In genomic region chr18:61687317-61687716, GRCh38 we compare ENCODE assay signal across 35 cellular contexts.
"Had no signal": no experiment of that assay in that cellular context is flagged by ENCODE, and none has a peak within 500 bp of the region (broad histone marks: within the 10 kb centered on the region; RNA-seq: fewer than 3 reads in every experiment).

No MANE protein-coding gene starts in this region.

- H3K9me3 Mint-ChIP-seq: activated CD4-positive, alpha-beta memory T cell treated with anti-CD3 and anti-CD28 coated beads, Interleukin-2, amount 10 ng/mL, durations not matched to agents 7 days and 5 days; activated CD4-positive, alpha-beta T cell treated with anti-CD3 and anti-CD28 coated beads, Interleukin-2, amount 10 ng/mL, durations not matched to agents 7 days and 5 days; activated naive CD4-positive, alpha-beta T cell treated with anti-CD3 and anti-CD28 coated beads, Interleukin-2, amount 10 ng/mL, durations not matched to agents 7 days and 5 days; activated naive CD4-positive, alpha-beta T cell treated with anti-CD3 and anti-CD28 coated beads, Interleukin-2, amount 50 U/mL, for 24 hours; activated naive CD8-positive, alpha-beta T cell treated with anti-CD3 and anti-CD28 coated beads, Interleukin-2, amount 10 ng/mL, durations not matched to agents 7 days and 5 days; activated naive CD8-positive, alpha-beta T cell treated with anti-CD3 and anti-CD28 coated beads, Interleukin-2, amount 50 U/mL, for 24 hours; activated T-cell treated with anti-CD3 and anti-CD28 coated beads, Interleukin-2, amount 50 U/mL, for 24 hours; activated T-helper 2 cell treated with anti-CD3 and anti-CD28 coated beads, Interferon-gamma antibody, Interleukin-2, Interleukin-4, amounts not matched to agents 10 μg/mL and 5 μg/mL and 100 μg/mL, durations not matched to agents 14 hours and 24 hours and 36 hours; T-helper 1 cell treated with Interleukin-12 subunit alpha and Interleukin-12 subunit beta and Interleukin-4 antibody, amounts not matched to agents 30 μg/mL and 1 μg/mL, for 36 hours; T-helper 2 cell treated with Interferon-gamma antibody and Interleukin-4, amounts not matched to agents 5 μg/mL and 100 μg/mL, for 36 hours had no signal

- H3K4me1 ChIP-seq: ascending aorta, breast epithelium had no signal

- H3K4me1 Mint-ChIP-seq: activated CD4-positive, alpha-beta memory T cell treated with anti-CD3 and anti-CD28 coated beads, Interleukin-2, amount 10 ng/mL, durations not matched to agents 7 days and 5 days; activated CD4-positive, alpha-beta T cell treated with anti-CD3 and anti-CD28 coated beads for 36 hours; activated CD4-positive, alpha-beta T cell treated with anti-CD3 and anti-CD28 coated beads, Interleukin-2, amount 10 ng/mL, durations not matched to agents 7 days and 5 days; activated CD8-positive, alpha-beta memory T cell treated with anti-CD3 and anti-CD28 coated beads, Interleukin-2, amount 10 ng/mL, durations not matched to agents 7 days and 5 days; activated naive CD4-positive, alpha-beta T cell treated with anti-CD3 and anti-CD28 coated beads, Interleukin-2, amount 10 ng/mL, durations not matched to agents 7 days and 5 days; activated naive CD4-positive, alpha-beta T cell treated with anti-CD3 and anti-CD28 coated beads, Interleukin-2, amount 50 U/mL, for 24 hours; activated naive CD8-positive, alpha-beta T cell treated with anti-CD3 and anti-CD28 coated beads, Interleukin-2, amount 10 ng/mL, durations not matched to agents 7 days and 5 days; activated naive CD8-positive, alpha-beta T cell treated with anti-CD3 and anti-CD28 coated beads, Interleukin-2, amount 50 U/mL, for 24 hours had no signal

- H3K9me3 ChIP-seq: ascending aorta, breast epithelium had no signal

- H3K27me3 ChIP-seq: ascending aorta, brain microvascular endothelial cell, breast epithelium had no signal

- ATAC-seq: activated CD4-positive, alpha-beta T cell treated with anti-CD3 and anti-CD28 coated beads for 36 hours; activated CD4-positive, CD25-positive, alpha-beta regulatory T cell treated with anti-CD3 and anti-CD28 coated beads, Interleukin-2, amount 50 U/mL, for 24 hours; activated CD8-positive, alpha-beta memory T cell treated with anti-CD3 and anti-CD28 coated beads, Interleukin-2, amount 10 ng/mL, durations not matched to agents 7 days and 5 days; activated CD8-positive, alpha-beta T cell treated with anti-CD3 and anti-CD28 coated beads, Interleukin-2, amount 10 ng/mL, durations not matched to agents 7 days and 5 days; activated naive CD8-positive, alpha-beta T cell treated with anti-CD3 and anti-CD28 coated beads, Interleukin-2, amount 50 U/mL, for 24 hours; WTC11 had no signal

- H3K4me3 Mint-ChIP-seq: activated CD4-positive, alpha-beta memory T cell treated with anti-CD3 and anti-CD28 coated beads, Interleukin-2, amount 10 ng/mL, durations not matched to agents 7 days and 5 days; activated CD4-positive, alpha-beta T cell treated with anti-CD3 and anti-CD28 coated beads for 36 hours; activated CD4-positive, alpha-beta T cell treated with anti-CD3 and anti-CD28 coated beads, Interleukin-2, amount 10 ng/mL, durations not matched to agents 7 days and 5 days; activated CD8-positive, alpha-beta memory T cell treated with anti-CD3 and anti-CD28 coated beads, Interleukin-2, amount 10 ng/mL, durations not matched to agents 7 days and 5 days; activated CD8-positive, alpha-beta T cell treated with anti-CD3 and anti-CD28 coated beads, Interleukin-2, amount 10 ng/mL, durations not matched to agents 7 days and 5 days; activated naive CD4-positive, alpha-beta T cell treated with anti-CD3 and anti-CD28 coated beads, Interleukin-2, amount 10 ng/mL, durations not matched to agents 7 days and 5 days; activated naive CD4-positive, alpha-beta T cell treated with anti-CD3 and anti-CD28 coated beads, Interleukin-2, amount 50 U/mL, for 24 hours; activated naive CD8-positive, alpha-beta T cell; activated naive CD8-positive, alpha-beta T cell treated with anti-CD3 and anti-CD28 coated beads, Interleukin-2, amount 10 ng/mL, durations not matched to agents 7 days and 5 days; activated naive CD8-positive, alpha-beta T cell treated with anti-CD3 and anti-CD28 coated beads, Interleukin-2, amount 50 U/mL, for 24 hours; activated T-cell treated with anti-CD3 and anti-CD28 coated beads, Interleukin-2, amount 50 U/mL, for 24 hours; T-helper 1 cell treated with Interleukin-12 subunit alpha and Interleukin-12 subunit beta and Interleukin-4 antibody, amounts not matched to agents 30 μg/mL and 1 μg/mL, for 36 hours; T-helper 2 cell treated with Interferon-gamma antibody and Interleukin-4, amounts not matched to agents 5 μg/mL and 100 μg/mL, for 36 hours; WTC11 had no signal

- H3K4me3 ChIP-seq: ascending aorta, breast epithelium had no signal

- H3K36me3 Mint-ChIP-seq: activated CD8-positive, alpha-beta memory T cell treated with anti-CD3 and anti-CD28 coated beads, Interleukin-2, amount 10 ng/mL, durations not matched to agents 7 days and 5 days; activated naive CD4-positive, alpha-beta T cell treated with anti-CD3 and anti-CD28 coated beads, Interleukin-2, amount 10 ng/mL, durations not matched to agents 7 days and 5 days; activated naive CD4-positive, alpha-beta T cell treated with anti-CD3 and anti-CD28 coated beads, Interleukin-2, amount 50 U/mL, for 24 hours; activated naive CD8-positive, alpha-beta T cell; activated naive CD8-positive, alpha-beta T cell treated with anti-CD3 and anti-CD28 coated beads, Interleukin-2, amount 10 ng/mL, durations not matched to agents 7 days and 5 days; WTC11 had no signal

- H3K27ac ChIP-seq: ascending aorta, brain microvascular endothelial cell, breast epithelium, VCaP had no signal

- H3K27ac Mint-ChIP-seq: activated CD4-positive, alpha-beta memory T cell treated with anti-CD3 and anti-CD28 coated beads, Interleukin-2, amount 10 ng/mL, durations not matched to agents 7 days and 5 days; activated CD4-positive, alpha-beta T cell treated with anti-CD3 and anti-CD28 coated beads for 36 hours; activated CD4-positive, alpha-beta T cell treated with anti-CD3 and anti-CD28 coated beads, Interleukin-2, amount 10 ng/mL, durations not matched to agents 7 days and 5 days; activated CD8-positive, alpha-beta memory T cell treated with anti-CD3 and anti-CD28 coated beads, Interleukin-2, amount 10 ng/mL, durations not matched to agents 7 days and 5 days; activated CD8-positive, alpha-beta T cell treated with anti-CD3 and anti-CD28 coated beads, Interleukin-2, amount 10 ng/mL, durations not matched to agents 7 days and 5 days; activated naive CD4-positive, alpha-beta T cell treated with anti-CD3 and anti-CD28 coated beads, Interleukin-2, amount 10 ng/mL, durations not matched to agents 7 days and 5 days; activated naive CD4-positive, alpha-beta T cell treated with anti-CD3 and anti-CD28 coated beads, Interleukin-2, amount 50 U/mL, for 24 hours; activated naive CD8-positive, alpha-beta T cell; activated naive CD8-positive, alpha-beta T cell treated with anti-CD3 and anti-CD28 coated beads, Interleukin-2, amount 10 ng/mL, durations not matched to agents 7 days and 5 days; activated naive CD8-positive, alpha-beta T cell treated with anti-CD3 and anti-CD28 coated beads, Interleukin-2, amount 50 U/mL, for 24 hours; activated T-cell treated with anti-CD3 and anti-CD28 coated beads, Interleukin-2, amount 50 U/mL, for 24 hours; activated T-helper 2 cell treated with anti-CD3 and anti-CD28 coated beads, Interferon-gamma antibody, Interleukin-2, Interleukin-4, amounts not matched to agents 10 μg/mL and 5 μg/mL and 100 μg/mL, durations not matched to agents 14 hours and 24 hours and 36 hours; T-helper 1 cell treated with Interleukin-12 subunit alpha and Interleukin-12 subunit beta and Interleukin-4 antibody, amounts not matched to agents 30 μg/mL and 1 μg/mL, for 36 hours; T-helper 2 cell treated with Interferon-gamma antibody and Interleukin-4, amounts not matched to agents 5 μg/mL and 100 μg/mL, for 36 hours; WTC11 had no signal

- H3K36me3 ChIP-seq: ascending aorta, brain microvascular endothelial cell, breast epithelium had no signal

- DNase-seq: activated CD4-positive, alpha-beta memory T cell treated with anti-CD3 and anti-CD28 coated beads, Interleukin-2, amount 10 ng/mL, durations not matched to agents 7 days and 5 days; activated CD4-positive, alpha-beta T cell treated with anti-CD3 and anti-CD28 coated beads for 1 hour; activated CD4-positive, alpha-beta T cell treated with anti-CD3 and anti-CD28 coated beads for 36 hours; activated CD4-positive, alpha-beta T cell treated with anti-CD3 and anti-CD28 coated beads for 48 hours; activated CD4-positive, alpha-beta T cell treated with anti-CD3 and anti-CD28 coated beads, Interleukin-2, amount 10 ng/mL, durations not matched to agents 7 days and 5 days; activated CD4-positive, alpha-beta T cell treated with anti-CD3 and anti-CD28 coated beads, Interleukin-2, amount 50 U/mL, for 48 hours; activated CD4-positive, CD25-positive, alpha-beta regulatory T cell; activated CD8-positive, alpha-beta memory T cell treated with anti-CD3 and anti-CD28 coated beads for 24 hours; activated CD8-positive, alpha-beta memory T cell treated with anti-CD3 and anti-CD28 coated beads, Interleukin-2, amount 10 ng/mL, durations not matched to agents 7 days and 5 days; activated CD8-positive, alpha-beta memory T cell treated with anti-CD3 and anti-CD28 coated beads, Interleukin-2, amount 50 U/mL, for 48 hours; activated CD8-positive, alpha-beta T cell treated with anti-CD3 and anti-CD28 coated beads, Interleukin-2, amount 10 ng/mL, durations not matched to agents 7 days and 5 days; activated effector memory CD4-positive, alpha-beta T cell treated with Interleukin-2 at 50 U/mL for 16 hours; activated gamma-delta T cell; activated naive CD4-positive, alpha-beta T cell treated with anti-CD3 and anti-CD28 coated beads, Interleukin-2, amount 10 ng/mL, durations not matched to agents 7 days and 5 days; activated naive CD4-positive, alpha-beta T cell treated with Interleukin-2 at 50 U/mL for 16 hours; activated naive CD8-positive, alpha-beta T cell treated with anti-CD3 and anti-CD28 coated beads, Interleukin-2, amount 10 ng/mL, durations not matched to agents 7 days and 5 days; activated naive CD8-positive, alpha-beta T cell treated with anti-CD3 and anti-CD28 coated beads, Interleukin-2, amount 50 U/mL, for 24 hours; activated T-cell treated with anti-CD3 and anti-CD28 coated beads, Interleukin-2, amount 50 U/mL, for 24 hours; activated T-cell treated with anti-CD3 and anti-CD28 coated beads, Interleukin-2, amount 50 U/mL, for 48 hours; amygdala; anterior cingulate cortex; brain microvascular endothelial cell; central memory CD4-positive, alpha-beta T cell; T-helper 2 cell; T-helper 9 cell had no signal

- H3K27me3 Mint-ChIP-seq: activated naive CD4-positive, alpha-beta T cell treated with anti-CD3 and anti-CD28 coated beads, Interleukin-2, amount 10 ng/mL, durations not matched to agents 7 days and 5 days; activated naive CD4-positive, alpha-beta T cell treated with anti-CD3 and anti-CD28 coated beads, Interleukin-2, amount 50 U/mL, for 24 hours; activated naive CD8-positive, alpha-beta T cell; activated naive CD8-positive, alpha-beta T cell treated with anti-CD3 and anti-CD28 coated beads, Interleukin-2, amount 50 U/mL, for 24 hours had no signal
